Comparison of ENCODE assay signal across 16 cellular contexts in genomic region chr2:85666016-85666415, GRCh38. TPM values are rescaled to one million over a fixed set of nuclear protein-coding genes. Genes with fewer than 3 reads are reported as not detected.
"Had no signal": no experiment of that assay in that cellular context is flagged by ENCODE, and none has a peak within 500 bp of the region (broad histone marks: within the 10 kb centered on the region; RNA-seq: fewer than 3 reads in every experiment).

No MANE protein-coding gene starts in this region.

- H3K27me3 ChIP-seq: thyroid gland, vagina had no signal

- H3K36me3 Mint-ChIP-seq: naive B cell had no signal

- H3K4me1 ChIP-seq: foreskin keratinocyte had no signal

- H3K27ac ChIP-seq: coronary artery, foreskin keratinocyte, vagina had no signal

- H3K4me3 ChIP-seq: coronary artery, thyroid gland, vagina had no signal

- H3K9me3 Mint-ChIP-seq: naive B cell; stimulated activated naive B cell treated with anti-CD40 and anti-IgM and Interleukin-4, amounts not matched to agents 10 μg/mL and 1 μg/mL and 100 μg/mL, for 72 hours had no signal

- ATAC-seq: foreskin keratinocyte; stimulated activated naive B cell treated with anti-CD40 and anti-IgM and Interleukin-4, amounts not matched to agents 10 μg/mL and 1 μg/mL and 100 μg/mL, for 72 hours had no signal

- H3K4me3 Mint-ChIP-seq: stimulated activated naive B cell treated with anti-CD40 and anti-IgM and Interleukin-4, amounts not matched to agents 10 μg/mL and 1 μg/mL and 100 μg/mL, for 72 hours had no signal

- H3K9me3 ChIP-seq: thyroid gland, vagina had no signal

- H3K36me3 ChIP-seq: thyroid gland, vagina had no signal

- H3K27ac Mint-ChIP-seq: naive B cell; stimulated activated naive B cell treated with anti-CD40 and anti-IgM and Interleukin-4, amounts not matched to agents 10 μg/mL and 1 μg/mL and 100 μg/mL, for 72 hours had no signal

- DNase-seq: activated CD4-positive, CD25-positive, alpha-beta regulatory T cell treated with anti-CD3 and anti-CD28 coated beads, Interleukin-2, amount 50 U/mL, for 72 hours; activated naive CD4-positive, alpha-beta T cell; activated T-cell treated with anti-CD3 and anti-CD28 coated beads for 4 hours; effector CD4-positive, alpha-beta T cell; foreskin keratinocyte; kidney glomerular epithelial cell; naive B cell; stimulated activated CD4-positive, alpha-beta T cell treated with anti-CD3 and anti-CD28 coated beads, Interleukin-2, amount 100 ng/mL, for 48 hours; stimulated activated naive B cell treated with anti-CD40 and anti-IgM and Interleukin-4, amounts not matched to agents 10 μg/mL and 1 μg/mL and 100 μg/mL, for 72 hours; thyroid gland had no signal

RNA-seq across cellular contexts. Expression of gene SFTPB, which starts 2.0 kb away (rescaled TPM):
- total RNA-seq: cardiac septum, foreskin keratinocyte, lower leg skin, mononuclear cell, skeletal muscle tissue, vagina had no signal
- polyA plus RNA-seq: foreskin keratinocyte had no signal

RNA-seq across cellular contexts. Expression of gene GNLY, which starts 28.1 kb away (rescaled TPM):
- total RNA-seq: foreskin keratinocyte, skeletal muscle tissue had no signal
- polyA plus RNA-seq: foreskin keratinocyte had no signal
